In the genomic region with DNA sequence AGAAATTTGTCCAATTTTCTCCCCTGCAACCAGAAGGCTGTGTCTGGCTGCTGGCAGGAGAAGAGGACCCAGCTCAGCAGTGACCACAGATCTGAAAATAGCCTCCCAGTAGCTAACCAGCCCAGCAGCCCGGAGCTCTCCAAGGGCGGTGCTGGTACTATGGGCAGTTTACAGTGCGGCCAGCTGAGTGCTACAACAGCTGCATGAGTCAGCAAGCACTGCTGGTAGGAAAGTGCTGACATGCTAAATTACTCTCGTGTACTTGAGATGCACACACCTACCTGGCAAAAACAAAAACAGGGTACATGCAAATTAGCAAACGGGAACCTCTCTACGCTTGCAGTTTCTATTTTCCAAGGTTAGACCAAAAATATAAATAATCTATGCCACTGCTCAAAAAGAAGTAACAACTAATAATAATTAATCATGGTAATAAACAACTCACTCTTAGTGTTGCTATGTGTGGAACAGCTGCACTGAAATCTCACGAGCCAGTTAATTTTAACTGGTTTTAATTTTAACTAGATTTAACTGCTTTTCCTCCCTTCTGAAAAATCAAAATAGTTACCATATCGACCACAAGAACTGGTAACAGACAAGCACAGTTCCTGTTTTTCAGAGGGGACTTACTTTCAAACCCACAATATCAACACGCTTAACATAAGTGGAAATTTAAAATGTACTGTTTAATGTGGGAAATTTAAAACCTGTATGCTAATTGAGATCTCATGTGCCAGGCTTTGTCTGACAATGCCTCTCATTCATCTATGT, we compare ENCODE assay signal across 8 cellular contexts. TPM values are rescaled to one million over a fixed set of nuclear protein-coding genes. Genes with fewer than 3 reads are reported as not detected.
DNase-seq lines count a peak whose midpoint lies in the region; ATAC-seq and TF ChIP-seq lines count a peak whose summit lies in the region.

No MANE protein-coding gene starts in this region.

- in situ Hi-C loops in Caki2 (cut with HindIII; ENCODE audit: low pct_unique_long_range_greater_than_20kb, low sequenced_read_pairs) = loop anchor here (25.0 kb wide), 1 partner anchor 298 kb away; no protein-coding TSS in a partner anchor

- peaks cover 0 to 5% of the 10 kb centered on the region in 2 donors for H3K9me3 Mint-ChIP-seq in activated naive CD4-positive, alpha-beta T cell treated with anti-CD3 and anti-CD28 coated beads, Interleukin-2, amount 50 U/mL, for 72 hours
- H3K9me3 Mint-ChIP-seq in osteocyte (ENCODE audit: unreplicated experiment) = no peaks in the 10 kb centered on the region

- peaks cover 24% of the 10 kb centered on the region for H3K27me3 Mint-ChIP-seq in osteocyte (ENCODE audit: unreplicated experiment)

- ATAC-seq in GM19467 (IDR thresholded peaks at IDR 0.05; ENCODE audit: unreplicated experiment) = peak; percentile 77
- ATAC-seq in HG03460 (IDR thresholded peaks at IDR 0.05; ENCODE audit: unreplicated experiment) = peak; percentile 67
- ATAC-seq in activated naive CD4-positive, alpha-beta T cell treated with anti-CD3 and anti-CD28 coated beads, Interleukin-2, amount 50 U/mL, for 72 hours = peak; percentile 31 to 49

- peaks cover 21% of the 10 kb centered on the region for H3K4me1 Mint-ChIP-seq in osteocyte (ENCODE audit: unreplicated experiment)

- H3K4me3 Mint-ChIP-seq in osteocyte (ENCODE audit: unreplicated experiment) = peak overlapping the region; percentile 65

- peaks cover 14 to 35% of the 10 kb centered on the region in 2 donors for H3K36me3 Mint-ChIP-seq in activated naive CD4-positive, alpha-beta T cell treated with anti-CD3 and anti-CD28 coated beads, Interleukin-2, amount 50 U/mL, for 72 hours
- H3K36me3 Mint-ChIP-seq in osteocyte (ENCODE audit: unreplicated experiment) = peaks cover 5% of the 10 kb centered on the region

- H3K27ac Mint-ChIP-seq in activated naive CD4-positive, alpha-beta T cell treated with anti-CD3 and anti-CD28 coated beads, Interleukin-2, amount 50 U/mL, for 72 hours = peak overlapping the region; percentile 95 to 96
- H3K27ac Mint-ChIP-seq in osteocyte (ENCODE audit: unreplicated experiment) = peak overlapping the region; percentile 94

- no peak for TF ChIP-seq CTCF in osteocyte (IDR thresholded peaks at IDR 0.05)

- DNase-seq in Caki2 (ENCODE audit: low read depth) (peak; percentile 85), glomerular visceral epithelial cell (ENCODE audit: extremely low spot score) (peak; percentile 93), osteocyte (ENCODE audit: extremely low spot score, unreplicated experiment) (peak; percentile 89), NCI-H1436 (lab: John Stamatoyannopoulos, UW) (no peak)
- peak in 1 of 2 donors; percentile 65 for DNase-seq in activated naive CD4-positive, alpha-beta T cell treated with anti-CD3 and anti-CD28 coated beads, Interleukin-2, amount 50 U/mL, for 72 hours (ENCODE audit: low spot score in 2 of 2)

TF ChIP-seq in PFSK-1, 5 proteins besides CTCF, POLR2A, EP300 and RAD21:
- TF ChIP-seq FOXP2 (optimal IDR thresholded peaks at IDR 0.05; ENCODE audit: borderline replicate concordance, extremely low read depth, extremely low read length, insufficient read depth) (peak; percentile 99), TAF1 (IDR thresholded peaks at IDR 0.05; ENCODE audit: borderline replicate concordance, insufficient read depth, low read length) (no peak), SIN3A (IDR thresholded peaks at IDR 0.05; ENCODE audit: borderline replicate concordance, insufficient read depth, low read length) (peak; percentile 99; the same call in 1 of the 2 replicates), POLR2AphosphoS5 (IDR thresholded peaks at IDR 0.05; ENCODE audit: low read depth, low read length) (peak; percentile 74; the same call in 1 of the 2 replicates), REST (IDR thresholded peaks at IDR 0.05; ENCODE audit: insufficient read depth in 1 of 2, low read depth in 2 of 2, low read length in 2 of 2) (peak in 1 of 2 experiments; percentile 75; a peak in 2 of 4 replicates)

RNA-seq across cellular contexts. Expression of gene BACH2, which starts 10.8 kb away (rescaled TPM):
- total RNA-seq in Caki2 (2014; rRNA removed; shearing (Covaris generic); ENCODE audit: low replicate concordance) = 2.2 and 8.1 TPM in 2 replicates
- polyA plus RNA-seq in PFSK-1 (2012; ENCODE audit: insufficient read length, low read depth) = 19.6 TPM
- total RNA-seq in activated naive CD4-positive, alpha-beta T cell treated with anti-CD3 and anti-CD28 coated beads, Interleukin-2, amount 50 U/mL, for 72 hours = 10 to 100 TPM; 48.7 to 90.8 TPM
- 1.6 and 2.6 TPM in 2 replicates for total RNA-seq in osteocyte
